ENCODE assay signal across 9 cellular contexts in the genomic region with DNA sequence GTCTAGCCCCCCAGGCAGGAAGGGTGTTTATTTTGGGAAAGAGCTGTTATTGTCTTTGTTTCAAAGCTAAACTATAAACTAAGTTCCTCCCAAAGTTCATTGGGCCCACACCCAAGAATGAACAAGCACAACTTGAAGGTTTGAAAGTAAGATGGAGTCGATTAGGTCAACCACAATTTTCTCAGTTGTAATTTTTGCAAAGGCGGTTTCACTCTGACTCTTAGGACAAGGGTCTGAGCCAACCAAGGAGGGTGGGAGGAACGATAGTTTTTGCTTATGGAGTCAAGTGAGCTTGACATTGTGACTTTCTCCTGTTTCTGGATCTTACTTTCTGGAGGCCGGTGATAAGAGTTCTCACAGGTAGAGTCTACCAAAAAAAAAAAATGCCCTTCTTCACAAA. TPM values are rescaled to one million over a fixed set of nuclear protein-coding genes. Genes with fewer than 3 reads are reported as not detected.
DNase-seq lines count a peak whose midpoint lies in the region; ATAC-seq, FAIRE-seq and TF ChIP-seq lines count a peak whose summit lies in the region.
"Had no signal": no experiment of that assay in that cellular context is flagged by ENCODE, and none has a peak within 500 bp of the region (broad histone marks: within the 10 kb centered on the region; RNA-seq: fewer than 3 reads in every experiment).

No MANE protein-coding gene starts in this region.

- no peaks in the 10 kb centered on the region for H3K27me3 ChIP-seq in GM12878 (replicated peaks in 1 of 2; ENCODE audit: control insufficient read depth in 2 of 2, insufficient read depth in 2 of 2, low read length in 1 of 2)
- H3K27me3 ChIP-seq in sigmoid colon = no peaks in the 10 kb centered on the region
- no peaks in the 10 kb centered on the region for H3K27me3 ChIP-seq in heart left ventricle

- no TSS peak for BruUV-seq in GM12878 (replicated peaks; lab: Mats Ljungman, UMichigan)

- H3K79me2 ChIP-seq in GM12878 (ENCODE audit: control insufficient read depth, insufficient read depth, low read length) = no peaks in the 10 kb centered on the region

- H2AFZ ChIP-seq in GM12878 (ENCODE audit: control insufficient read depth, low read depth, low read length) = peak overlapping the region; percentile 37

- peak; percentile 93 for DNase-seq in GM12878 (ENCODE audit: low read depth, low spot score)
- no peak for DNase-seq in sigmoid colon
- DNase-seq in heart left ventricle = no peak
- no peak for DNase-seq in medulla oblongata (ENCODE audit: extremely low spot score)
- DNase-seq: KBM-7, mesenchymal stem cell had no signal

- no peaks in the 10 kb centered on the region for H4K20me1 ChIP-seq in GM12878 (ENCODE audit: control insufficient read depth, insufficient read depth)

- SMC1A ChIA-PET in GM12878 (lab: Charles Lee; ENCODE audit: uncharacterized antibody, unreplicated experiment) = interaction anchor here (0.9 to 1.0 kb wide), 3 partner anchors 20 to 189 kb away, joined by 3 to 4 read pairs (median 3); no protein-coding TSS in a partner anchor

- in situ Hi-C loops in GM12878 (cut with MboI) = no loop called here

- POLR2A ChIA-PET in GM12878 (lab: Charles Lee) = interaction anchor here (0.7 to 1.5 kb wide), 3 partner anchors 8 to 24 kb away, joined by 3 to 4 read pairs (median 4); partner anchors contain the start of gene AQR

- FAIRE-seq in GM12878 (lab: Jason Lieb, UNC) = peak; percentile 71

- TF ChIP-seq EP300 in GM12878 (IDR thresholded peaks at IDR 0.05; ENCODE audit: borderline replicate concordance in 1 of 2, control insufficient read depth in 1 of 2, low read depth in 2 of 2, low read length in 2 of 2) (peak in 1 of 2 experiments; percentile 41; a peak in 1 of 4 replicates), sigmoid colon (IDR thresholded peaks at IDR 0.05) (no peak)

- ATAC-seq in GM18870 (IDR thresholded peaks at IDR 0.05; ENCODE audit: unreplicated experiment) = peak; percentile 93
- ATAC-seq in GM21423 (IDR thresholded peaks at IDR 0.05; ENCODE audit: unreplicated experiment) = peak; percentile 95
- peak; percentile 93 for ATAC-seq in HG03135 (IDR thresholded peaks at IDR 0.05; ENCODE audit: unreplicated experiment)
- ATAC-seq in GM12878 = peak; percentile 95
- ATAC-seq in heart left ventricle = no peak

- H3K36me3 ChIP-seq in GM12878 (ENCODE audit: control insufficient read depth in 2 of 2, insufficient read depth in 2 of 2, low read length in 1 of 2) = no peaks in the 10 kb centered on the region
- no peaks in the 10 kb centered on the region for H3K36me3 ChIP-seq in sigmoid colon
- H3K36me3 ChIP-seq in heart left ventricle = no peaks in the 10 kb centered on the region

- no peak for TF ChIP-seq RAD21 in GM12878 (IDR thresholded peaks at IDR 0.05; ENCODE audit: insufficient read depth, low read depth, low read length)

- H3K9ac ChIP-seq in GM12878 (ENCODE audit: control insufficient read depth, insufficient read depth, low read length) = no peak overlapping the region

- no peaks in the 10 kb centered on the region for H3K9me3 ChIP-seq in GM12878 (replicated peaks; ENCODE audit: control insufficient read depth, insufficient read depth, low read length)
- no peaks in the 10 kb centered on the region for H3K9me3 ChIP-seq in sigmoid colon
- H3K9me3 ChIP-seq in heart left ventricle = no peaks in the 10 kb centered on the region

- H3K4me1 ChIP-seq in GM12878 (ENCODE audit: control insufficient read depth, insufficient read depth, low read length) (peaks cover 33% of the 10 kb centered on the region), sigmoid colon (peaks cover 0 to 4% (median 2%) of the 10 kb centered on the region in 4 donors), heart left ventricle (peaks cover 0 to 7% (median 5%) of the 10 kb centered on the region in 12 donors)

- H3K27ac ChIP-seq in GM12878 (ENCODE audit: control insufficient read depth, insufficient read depth) (peak overlapping the region; percentile 66), sigmoid colon (no peak overlapping the region), heart left ventricle (no peak overlapping the region)

- 0% methylated on average over 4 of the region's 4 CpGs for WGBS in GM12878 (ENCODE audit: insufficient coverage, insufficient replicate concordance, low lambda C conversion rate, missing lambda C conversion rate)
- 81 to 86% methylated on average over 4 of the region's 4 CpGs for WGBS in sigmoid colon, 2 donors
- 84 to 90% (median 89%) methylated on average over 4 of the region's 4 CpGs for WGBS in heart left ventricle, 4 donors

- TF ChIP-seq POLR2A in GM12878 (IDR thresholded peaks at IDR 0.05; ENCODE audit: low read depth, low read length) = no peak
- TF ChIP-seq POLR2A in sigmoid colon (IDR thresholded peaks at IDR 0.05) = no peak
- TF ChIP-seq POLR2A in heart left ventricle (IDR thresholded peaks at IDR 0.05) = no peak

- RAD21 ChIA-PET in GM12878 (lab: Charles Lee; ENCODE audit: unreplicated experiment) = interaction anchor here (0.8 to 1.4 kb wide), 2 partner anchors 16 to 937 kb away, joined by 3 read pairs; no protein-coding TSS in a partner anchor

- peak overlapping the region; percentile 75 for H3K4me2 ChIP-seq in GM12878 (ENCODE audit: control insufficient read depth, insufficient read depth)

- intact Hi-C loops in GM12878 (cut with micrococcal nuclease; ENCODE audit: unreplicated experiment) = loop anchor here (10.0 kb wide), 1 partner anchor 551 kb away; the partner anchor contains the start of gene DPH6
- intact Hi-C loops in sigmoid colon (cut with DNase I) = no loop called here
- intact Hi-C loops in heart left ventricle (cut with DNase I) = no loop called here

- CTCF ChIA-PET in GM12878 (lab: Yijun Ruan, JAX) = interaction anchor here (0.6 to 2.0 kb wide), 5 partner anchors 9 to 450 kb away, joined by 3 to 7 read pairs (median 3); partner anchors contain the start of gene AQR

- TF ChIP-seq CTCF in GM12878 (IDR thresholded peaks at IDR 0.05 in 2 of 3, conservative IDR thresholded peaks at IDR 0.05 in 1 of 3; ENCODE audit: control insufficient read depth in 2 of 3, extremely low read depth in 1 of 3, insufficient read depth in 1 of 3, low read depth in 3 of 3, low read length in 3 of 3) (no peak), sigmoid colon (IDR thresholded peaks at IDR 0.05) (no peak), heart left ventricle (IDR thresholded peaks at IDR 0.05) (no peak)

- H3K4me3 ChIP-seq in GM12878 (no peak overlapping the region), sigmoid colon (no peak overlapping the region), heart left ventricle (no peak overlapping the region)

RNA-seq across cellular contexts. Expression of gene ZNF770, which starts 5.8 kb away (rescaled TPM):
- 42.6 and 67.4 TPM in 2 replicates for total RNA-seq in GM12878 (2013; cell fraction: nucleolus; rRNA removed)
- total RNA-seq in GM12878 (2014; rRNA removed) (23.4 and 27.5 TPM in 2 replicates), GM12878 (2014; rRNA removed; fragmentation: Illumina TruSeq; extraction: Trizol) (24.9 and 26.2 TPM in 2 replicates), GM12878 (2021) (32.8 and 34.4 TPM in 2 replicates), sigmoid colon (10 to 100 TPM; 15.9 to 21.4 (median 19.1) TPM), heart left ventricle (10 to 100 TPM; 20.6 to 44.7 (median 39.1) TPM)
- polyA plus RNA-seq in GM12878 (2011; ENCODE audit: low read depth) = 7.5 TPM
- polyA plus RNA-seq in GM12878 (2011; rRNA removed) (27.1 and 42.8 TPM in 2 replicates), GM12878 (2014; fragmentation: Illumina TruSeq; extraction: Trizol) (28.1 and 35.1 TPM in 2 replicates), GM12878 (2014; fragmentation: Nextera tagmentation; extraction: Ambion mirVana) (1 to 10 TPM; 1.8 to 5.6 TPM), GM12878 (2014; rRNA removed) (13.4 and 16.3 TPM in 2 replicates), GM12878 (2016; fragmentation: Nextera tagmentation; extraction: Ambion mirVana) (100 to 1,000 TPM; 116 to 118 TPM), sigmoid colon (10 to 100 TPM in 1 of 3 donors, 1 to 10 TPM in 2; 4.8 to 10.7 (median 6.2) TPM), heart left ventricle (10 to 100 TPM; 14.5 to 19.4 TPM)
- 9.4 and 12.5 TPM in 2 replicates for polyA plus RNA-seq in GM12878 (2011; cell fraction: cytosol; rRNA removed)
- polyA plus RNA-seq in GM12878 (2011; cell fraction: nucleus; rRNA removed) = 10.8 and 12.4 TPM in 2 replicates
- 9.5 and 16.1 TPM in 2 replicates for polyA plus RNA-seq in GM12878 (2012)
- polyA minus RNA-seq in GM12878 (2011; rRNA and poly(A)+ RNA removed) = 38.8 and 82.5 TPM in 2 replicates
- polyA minus RNA-seq in GM12878 (2011; cell fraction: cytosol; rRNA and poly(A)+ RNA removed) = 17.0 and 21.2 TPM in 2 replicates
- 11.4 and 14.7 TPM in 2 replicates for polyA minus RNA-seq in GM12878 (2011; cell fraction: nucleus; rRNA and poly(A)+ RNA removed)

RNA-seq across cellular contexts. Expression of gene AQR, which starts 24.3 kb away (rescaled TPM):
- 69.3 and 73.0 TPM in 2 replicates for total RNA-seq in GM12878 (2013; cell fraction: nucleolus; rRNA removed)
- total RNA-seq in GM12878 (2014; rRNA removed) = 32.1 and 35.5 TPM in 2 replicates
- 39.0 and 42.7 TPM in 2 replicates for total RNA-seq in GM12878 (2014; rRNA removed; fragmentation: Illumina TruSeq; extraction: Trizol)
- 27.2 and 32.7 TPM in 2 replicates for total RNA-seq in GM12878 (2021)
- 8.1 TPM for polyA plus RNA-seq in GM12878 (2011; ENCODE audit: low read depth)
- 44.6 and 50.4 TPM in 2 replicates for polyA plus RNA-seq in GM12878 (2011; rRNA removed)
- polyA plus RNA-seq in GM12878 (2011; cell fraction: cytosol; rRNA removed) = 14.6 and 16.2 TPM in 2 replicates
- 32.2 and 39.7 TPM in 2 replicates for polyA plus RNA-seq in GM12878 (2011; cell fraction: nucleus; rRNA removed)
- polyA plus RNA-seq in GM12878 (2012) = 12.5 and 13.0 TPM in 2 replicates
- 53.5 and 62.9 TPM in 2 replicates for polyA plus RNA-seq in GM12878 (2014; fragmentation: Illumina TruSeq; extraction: Trizol)
- 10 to 100 TPM; 18.2 TPM for polyA plus RNA-seq in GM12878 (2014; fragmentation: Nextera tagmentation; extraction: Ambion mirVana)
- 17.2 and 23.5 TPM in 2 replicates for polyA plus RNA-seq in GM12878 (2014; rRNA removed)
- polyA plus RNA-seq in GM12878 (2016; fragmentation: Nextera tagmentation; extraction: Ambion mirVana) = 10 to 100 TPM; 32.5 to 38.1 TPM
- 36.6 and 53.3 TPM in 2 replicates for polyA minus RNA-seq in GM12878 (2011; rRNA and poly(A)+ RNA removed)
- polyA minus RNA-seq in GM12878 (2011; cell fraction: cytosol; rRNA and poly(A)+ RNA removed) = 14.8 and 16.2 TPM in 2 replicates
- 27.9 and 46.5 TPM in 2 replicates for polyA minus RNA-seq in GM12878 (2011; cell fraction: nucleus; rRNA and poly(A)+ RNA removed)
- 10 to 100 TPM; 17.4 to 24.2 (median 21.6) TPM for total RNA-seq in sigmoid colon
- polyA plus RNA-seq in sigmoid colon = 1 to 10 TPM; 3.7 to 9.6 (median 4.8) TPM
- total RNA-seq in heart left ventricle = 10 to 100 TPM in 7 of 9 donors, 1 to 10 TPM in 2; 9.0 to 16.0 (median 12.1) TPM
- polyA plus RNA-seq in heart left ventricle = 10 to 100 TPM in 1 of 2 donors, 1 to 10 TPM in 1; 5.3 to 10.0 TPM

Comparison
In these comparisons a context has a peak if more than half of its experiments do, and no peak if none do; other contexts are left out.
1. ATAC-seq: peak in GM18870 (single experiment), GM21423 (single experiment), HG03135 (single experiment) and GM12878 (single experiment); none in heart left ventricle (0 of 4).